Comparison of ENCODE assay signal across 1 cellular context in the genomic region with DNA sequence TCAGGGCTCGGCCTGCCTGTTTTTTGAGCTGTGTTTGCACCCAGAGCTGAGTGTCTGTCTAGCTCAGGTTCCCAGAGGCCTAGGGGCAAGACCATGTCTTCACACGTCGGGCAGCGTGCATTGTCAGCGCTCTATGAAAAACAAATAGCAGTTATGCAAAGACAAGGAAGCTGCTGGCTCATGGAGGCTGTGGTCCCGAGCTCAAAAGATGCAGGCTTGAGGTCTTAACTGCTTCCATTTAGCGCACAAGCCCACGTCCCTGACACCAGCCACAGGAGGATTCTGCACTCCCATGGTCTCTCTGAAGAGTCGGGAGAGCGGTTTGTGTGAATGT.
TF ChIP-seq lines count a peak whose summit lies in the region.

No MANE protein-coding gene starts in this region.

TF ChIP-seq in H1, 55 proteins besides CTCF, POLR2A, EP300 and RAD21 (continued from another document):
- TF ChIP-seq, protein P1, sequence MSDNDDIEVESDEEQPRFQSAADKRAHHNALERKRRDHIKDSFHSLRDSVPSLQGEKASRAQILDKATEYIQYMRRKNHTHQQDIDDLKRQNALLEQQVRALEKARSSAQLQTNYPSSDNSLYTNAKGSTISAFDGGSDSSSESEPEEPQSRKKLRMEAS (IDR thresholded peaks at IDR 0.05): no peak
- TF ChIP-seq ATF3 (IDR thresholded peaks at IDR 0.05; ENCODE audit: insufficient read depth, low read depth, low read length): no peak
- TF ChIP-seq PHF8 (conservative IDR thresholded peaks at IDR 0.05; ENCODE audit: low read depth, low read length): no peak
- no peak for TF ChIP-seq RFX5 (IDR thresholded peaks at IDR 0.05; ENCODE audit: borderline replicate concordance, low read depth, low read length)
- no peak for TF ChIP-seq NANOG (IDR thresholded peaks at IDR 0.05; ENCODE audit: insufficient read depth, low read depth, low read length, poor library complexity, severe bottlenecking)
- no peak for TF ChIP-seq ASH2L (IDR thresholded peaks at IDR 0.05; ENCODE audit: low read length)
- TF ChIP-seq SP4 (IDR thresholded peaks at IDR 0.05; ENCODE audit: low read length): no peak
- no peak for TF ChIP-seq KDM5A (IDR thresholded peaks at IDR 0.05; ENCODE audit: low read length)
- TF ChIP-seq BRCA1 (IDR thresholded peaks at IDR 0.05; ENCODE audit: low read depth, low read length): no peak
- TF ChIP-seq FOSL1 (IDR thresholded peaks at IDR 0.05; ENCODE audit: insufficient read depth, low read depth, low read length): no peak
- TF ChIP-seq SP2 (IDR thresholded peaks at IDR 0.05; ENCODE audit: low read length): no peak
- no peak for TF ChIP-seq BCL11A (IDR thresholded peaks at IDR 0.05; ENCODE audit: low read depth in 2 of 2, low read length in 2 of 2)
